Comparison of ENCODE assay signal across 6 cellular contexts in the genomic region with DNA sequence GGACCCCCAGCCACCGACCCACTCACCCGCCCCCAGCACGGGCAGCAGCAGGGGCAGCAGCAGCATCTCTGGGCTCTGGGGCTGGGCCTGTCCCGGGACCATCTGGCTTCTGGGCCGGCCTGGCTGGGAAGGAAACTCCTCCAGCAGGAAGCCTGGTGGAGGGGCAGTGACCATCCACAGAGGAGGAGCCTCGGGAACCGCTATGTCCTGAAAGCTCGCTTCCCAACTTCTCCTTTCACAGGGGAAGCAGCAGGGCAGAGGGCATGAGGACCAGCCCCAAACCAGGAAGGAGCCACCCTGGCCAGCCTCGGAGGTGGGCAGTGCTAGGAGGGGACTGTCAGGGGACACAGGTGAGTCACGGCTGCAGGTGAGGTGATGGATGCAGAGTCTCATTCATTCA. TPM values are rescaled to one million over a fixed set of nuclear protein-coding genes. Genes with fewer than 3 reads are reported as not detected.
"Had no signal": no experiment of that assay in that cellular context is flagged by ENCODE, and none has a peak within 500 bp of the region (broad histone marks: within the 10 kb centered on the region; RNA-seq: fewer than 3 reads in every experiment).

A gene with protein sequence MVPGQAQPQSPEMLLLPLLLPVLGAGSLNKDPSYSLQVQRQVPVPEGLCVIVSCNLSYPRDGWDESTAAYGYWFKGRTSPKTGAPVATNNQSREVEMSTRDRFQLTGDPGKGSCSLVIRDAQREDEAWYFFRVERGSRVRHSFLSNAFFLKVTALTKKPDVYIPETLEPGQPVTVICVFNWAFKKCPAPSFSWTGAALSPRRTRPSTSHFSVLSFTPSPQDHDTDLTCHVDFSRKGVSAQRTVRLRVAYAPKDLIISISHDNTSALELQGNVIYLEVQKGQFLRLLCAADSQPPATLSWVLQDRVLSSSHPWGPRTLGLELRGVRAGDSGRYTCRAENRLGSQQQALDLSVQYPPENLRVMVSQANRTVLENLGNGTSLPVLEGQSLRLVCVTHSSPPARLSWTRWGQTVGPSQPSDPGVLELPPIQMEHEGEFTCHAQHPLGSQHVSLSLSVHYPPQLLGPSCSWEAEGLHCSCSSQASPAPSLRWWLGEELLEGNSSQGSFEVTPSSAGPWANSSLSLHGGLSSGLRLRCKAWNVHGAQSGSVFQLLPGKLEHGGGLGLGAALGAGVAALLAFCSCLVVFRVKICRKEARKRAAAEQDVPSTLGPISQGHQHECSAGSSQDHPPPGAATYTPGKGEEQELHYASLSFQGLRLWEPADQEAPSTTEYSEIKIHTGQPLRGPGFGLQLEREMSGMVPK (minus strand): TSS at position 193 of the 400 bp plus-strand sequence. CDS start 91 bp downstream, at position 102.

RNA-seq across cellular contexts. Expression of the gene that starts here (rescaled TPM):
- total RNA-seq: activated CD8-positive, alpha-beta T cell treated with anti-CD3 and anti-CD28 coated beads for 36 hours; activated naive CD8-positive, alpha-beta T cell treated with anti-CD3 and anti-CD28 coated beads for 36 hours; activated T-cell treated with anti-CD3 and anti-CD28 coated beads, Interleukin-2, amount 50 U/mL, for 72 hours; activated T-helper 2 cell treated with anti-CD3 and anti-CD28 coated beads, Interferon-gamma antibody, Interleukin-2, Interleukin-4, amounts not matched to agents 10 μg/mL and 5 μg/mL and 100 μg/mL, durations not matched to agents 14 hours and 24 hours and 36 hours; K562; T-helper 2 cell treated with Interferon-gamma antibody and Interleukin-4, amounts not matched to agents 100 ng/mL and 5 ng/mL, for 36 hours had no signal
- polyA plus RNA-seq: K562 had no signal
